8 cellular contexts compared by ENCODE assay signal in the genomic region with DNA sequence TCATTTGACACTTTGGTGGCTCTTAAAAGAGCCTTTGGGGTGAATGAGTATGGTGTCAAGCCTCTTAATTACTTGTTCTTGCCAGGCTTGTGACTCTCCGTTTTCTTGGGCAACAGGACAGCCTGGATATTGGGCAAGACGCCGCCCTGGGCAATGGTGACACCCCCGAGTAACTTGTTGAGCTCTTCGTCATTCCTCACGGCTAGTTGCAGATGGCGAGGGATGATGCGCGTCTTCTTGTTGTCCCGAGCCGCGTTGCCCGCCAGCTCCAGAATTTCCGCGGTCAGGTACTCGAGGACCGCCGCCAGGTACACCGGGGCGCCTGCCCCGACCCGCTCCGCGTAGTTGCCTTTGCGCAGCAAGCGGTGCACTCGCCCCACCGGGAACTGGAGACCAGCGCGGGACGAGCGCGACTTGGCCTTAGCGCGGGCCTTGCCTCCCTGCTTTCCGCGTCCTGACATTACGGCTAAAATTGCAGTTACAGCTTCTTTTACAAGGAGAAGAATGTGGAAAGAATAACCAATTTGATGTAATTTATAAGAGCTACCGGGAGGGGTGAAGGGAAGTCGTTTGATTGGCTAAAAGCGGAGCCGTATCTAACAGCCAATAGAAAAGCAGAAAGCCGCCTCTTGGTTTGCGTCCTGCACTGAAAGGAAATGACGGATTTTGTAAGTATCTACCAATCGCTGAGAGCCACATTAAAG. TPM values are rescaled to one million over a fixed set of nuclear protein-coding genes. Genes with fewer than 3 reads are reported as not detected.
DNase-seq lines count a peak whose midpoint lies in the region; ATAC-seq and TF ChIP-seq lines count a peak whose summit lies in the region.

No MANE protein-coding gene starts in this region.

- WGBS in esophagus, 2 donors, result 0 to 1% methylated on average over 46 of the region's 46 CpGs

- no peaks in the 10 kb centered on the region for H3K9me3 ChIP-seq in OCI-LY7 (ENCODE audit: low read length)
- H3K9me3 ChIP-seq in esophagus (ENCODE audit: control insufficient read depth in 2 of 2, insufficient read depth in 1 of 2, low read depth in 1 of 2, low read length in 1 of 2), result no peaks in the 10 kb centered on the region

- no peaks in the 10 kb centered on the region for H4K20me1 ChIP-seq in OCI-LY7 (ENCODE audit: insufficient read depth, low read length)

- H3K36me3 ChIP-seq in OCI-LY7 (ENCODE audit: insufficient read depth, low read length) (peaks cover 3% of the 10 kb centered on the region; the same call in 1 of the 2 replicates), esophagus (ENCODE audit: control insufficient read depth in 2 of 2, insufficient read depth in 2 of 2, low read length in 1 of 2) (no peaks in the 10 kb centered on the region)

- peak; percentile 43 for ATAC-seq in GM21528 (IDR thresholded peaks at IDR 0.05; ENCODE audit: low FRiP score, unreplicated experiment)

- no peak for TF ChIP-seq CTCF in OCI-LY7 (conservative IDR thresholded peaks at IDR 0.05; ENCODE audit: low read length)

- H3K27ac ChIP-seq in OCI-LY7 (ENCODE audit: low read depth, low read length, poor library complexity, severe bottlenecking) (peak overlapping the region; percentile 98), esophagus (ENCODE audit: low read depth in 2 of 2, low read length in 1 of 2) (peak overlapping the region; percentile 99 to 100)

- DNase-seq in DMS 273 treated with DMSO at 0.1 percent for 48 hours (lab: John Stamatoyannopoulos, UW) (peak; percentile 99), HuH-7.5 (ENCODE audit: low spot score) (peak; percentile 76), OCI-LY7 (ENCODE audit: low spot score) (peak; percentile 99), activated T-cell treated with anti-CD3 and anti-CD28 coated beads for 24 hours (ENCODE audit: low read depth) (peak; percentile 69), mucosa of gallbladder (ENCODE audit: low spot score) (peak; percentile 95)
- peak; percentile 80 for DNase-seq in stimulated activated CD8-positive, alpha-beta memory T cell treated with anti-CD3 and anti-CD28 coated beads, Interleukin-4, amount 100 ng/mL, for 48 hours

- BruUV-seq in OCI-LY7 (replicated peaks; lab: Mats Ljungman, UMichigan), result TSS peak; percentile 86

- H3K4me1 ChIP-seq in OCI-LY7 (ENCODE audit: insufficient read depth, low read length, poor library complexity, severe bottlenecking), result peaks cover 43% of the 10 kb centered on the region
- H3K4me1 ChIP-seq in esophagus (ENCODE audit: control insufficient read depth in 2 of 2, insufficient read depth in 2 of 2, low read length in 1 of 2), result no peaks in the 10 kb centered on the region

- no peak overlapping the region for H2AFZ ChIP-seq in OCI-LY7 (ENCODE audit: low read length)

- H3K27me3 ChIP-seq in esophagus (ENCODE audit: control insufficient read depth in 1 of 2, insufficient read depth in 2 of 2, low read length in 2 of 2), result no peaks in the 10 kb centered on the region

- H3K4me3 ChIP-seq in OCI-LY7 (ENCODE audit: low read depth, low read length, poor library complexity, severe bottlenecking) (peak overlapping the region; percentile 85), esophagus (ENCODE audit: low read depth in 1 of 2, low read length in 2 of 2) (peak overlapping the region; percentile 58 to 71)

- intact Hi-C loops in OCI-LY7 (cut with micrococcal nuclease; ENCODE audit: unreplicated experiment), result loop anchor here (1.0 to 10.0 kb wide), 3 partner anchors 39 to 277 kb away; a partner anchor contains a TSS

- H3K9me2 ChIP-seq in OCI-LY7 (ENCODE audit: insufficient read depth, low read length), result no peaks in the 10 kb centered on the region

- H3K4me2 ChIP-seq in OCI-LY7 (ENCODE audit: low read length), result peak overlapping the region; percentile 76

- POLR2A ChIA-PET in OCI-LY7 (lab: Charles Lee), result interaction anchor here (0.5 to 6.0 kb wide), 14 partner anchors 16 to 299 kb away, joined by 3 to 63 read pairs (median 4); a partner anchor contains a TSS

- H3K79me2 ChIP-seq in OCI-LY7 (ENCODE audit: insufficient read depth, low read depth, low read length), result 0 out of 2 replicates have a peak, but pooled peaks cover 4% of the 10 kb centered on the region

- CTCF ChIA-PET in OCI-LY7 (lab: Charles Lee; ENCODE audit: unreplicated experiment), result no interaction called here

RNA-seq across cellular contexts. Expression of a gene that starts 11.8 kb away (rescaled TPM):
- total RNA-seq in OCI-LY7 (2014; rRNA removed; shearing (Covaris generic)), result 9.4 and 9.6 TPM in 2 replicates
- total RNA-seq in OCI-LY7 (2022) (9.4 and 10.2 TPM in 2 replicates), mucosa of gallbladder (22.8 TPM)
- polyA plus RNA-seq in esophagus, result 10 to 100 TPM; 20.6 to 31.0 TPM

RNA-seq across cellular contexts. Expression of a gene that starts 30.0 kb away (rescaled TPM):
- 1.0 and 1.3 TPM in 2 replicates for total RNA-seq in OCI-LY7 (2014; rRNA removed; shearing (Covaris generic))
- total RNA-seq in OCI-LY7 (2022) (1.2 and 1.9 TPM in 2 replicates), mucosa of gallbladder (3.4 TPM)
- under 1 TPM; 0.49 to 0.67 TPM for polyA plus RNA-seq in esophagus

RNA-seq across cellular contexts. Expression of a gene that starts 40.0 kb away (rescaled TPM):
- 16.7 and 18.0 TPM in 2 replicates for total RNA-seq in OCI-LY7 (2014; rRNA removed; shearing (Covaris generic))
- 64.6 and 70.4 TPM in 2 replicates for total RNA-seq in OCI-LY7 (2022)
- polyA plus RNA-seq in esophagus, result 10 to 100 TPM; 30.2 to 40.1 TPM
- total RNA-seq in mucosa of gallbladder, result 43.7 TPM

RNA-seq across cellular contexts. Expression of a gene that starts 49.1 kb away (rescaled TPM):
- 0.08 and 0.09 TPM in 2 replicates for total RNA-seq in OCI-LY7 (2014; rRNA removed; shearing (Covaris generic))
- total RNA-seq in OCI-LY7 (2022), result 0.24 TPM in 1 of 2 replicates, not detected in the other
- 1 to 10 TPM; 5.0 to 7.4 TPM for polyA plus RNA-seq in esophagus
- total RNA-seq in mucosa of gallbladder, result 97.8 TPM

Comparison
In these comparisons a context has a peak if more than half of its experiments do, and no peak if none do; other contexts are left out.
1. Peak in every context shown above with its lines: DNase-seq, ATAC-seq, H3K4me3 ChIP-seq and H3K27ac ChIP-seq.